Comparison of ENCODE assay signal across 8 cellular contexts in genomic region chr22:30324008-30324730, GRCh38. TPM values are rescaled to one million over a fixed set of nuclear protein-coding genes. Genes with fewer than 3 reads are reported as not detected.
A peak's percentile ranks its signal among the peaks of the same experiment; 100 is the strongest.
DNase-seq lines count a peak whose midpoint lies in the region; ATAC-seq, FAIRE-seq and TF ChIP-seq lines count a peak whose summit lies in the region.

No MANE protein-coding gene starts in this region.

- no peak overlapping the region for H3K9ac ChIP-seq in HCT116 (ENCODE audit: low read length)
- H3K9ac ChIP-seq in astrocyte (ENCODE audit: low read length): peak overlapping the region; percentile 95

- BruUV-seq in HCT116 (replicated peaks; lab: Mats Ljungman, UMichigan): TSS peak; percentile 24

- 44 to 52% methylated on average over 8 of the region's 8 CpGs for WGBS in pancreas, 2 donors

- no peak overlapping the region for H3K27ac ChIP-seq in ACC112 (ENCODE audit: low read depth, low read length)
- no peak overlapping the region for H3K27ac ChIP-seq in HCT116 (ENCODE audit: low read depth, low read length)
- H3K27ac ChIP-seq in astrocyte (ENCODE audit: low read depth, low read length): peak overlapping the region; percentile 66
- no peak overlapping the region for H3K27ac ChIP-seq in pancreas

- no peak for TF ChIP-seq RAD21 in HCT116 (IDR thresholded peaks at IDR 0.05; ENCODE audit: low read depth)

- H3K4me1 ChIP-seq in ACC112 (ENCODE audit: control insufficient read depth, insufficient read depth, low read length, unreplicated experiment) (peaks cover 16% of the 10 kb centered on the region), HCT116 (ENCODE audit: control insufficient read depth in 1 of 2, insufficient read depth in 2 of 2, low read length in 2 of 2) (peaks cover 26 to 39% of the 10 kb centered on the region in 2 experiments), astrocyte (ENCODE audit: insufficient read depth, low read length) (peaks cover 30% of the 10 kb centered on the region), pancreas (peaks cover 0 to 31% (median 18%) of the 10 kb centered on the region in 3 donors)

- H3K4me1 Mint-ChIP-seq in astrocyte (ENCODE audit: low read depth, unreplicated experiment): peaks cover 28% of the 10 kb centered on the region

- H4K20me1 ChIP-seq in HCT116 (ENCODE audit: insufficient read depth) (no peaks in the 10 kb centered on the region), astrocyte (ENCODE audit: insufficient read depth, low read length) (peaks cover 71% of the 10 kb centered on the region)

- H3K9me3 ChIP-seq in HCT116 (ENCODE audit: control insufficient read depth in 1 of 2, insufficient read depth in 1 of 2, low read depth in 1 of 2, low read length in 2 of 2) (no peaks in the 10 kb centered on the region), astrocyte (ENCODE audit: insufficient read depth, low read depth, low read length) (no peaks in the 10 kb centered on the region), pancreas (no peaks in the 10 kb centered on the region)

- no peak for FAIRE-seq in astrocyte (lab: Jason Lieb, UNC)
- no peak for FAIRE-seq in pancreas (lab: Jason Lieb, UNC)

- POLR2A ChIA-PET in HCT116 (lab: Charles Lee): interaction anchor here (1.5 kb wide), 1 partner anchor 36 kb away, joined by 6 read pairs; the partner anchor contains the start of gene CASTOR1

- ATAC-seq in HCT116 (no peak), pancreas (no peak)

- H3K4me3 Mint-ChIP-seq in astrocyte (ENCODE audit: unreplicated experiment): peak overlapping the region; percentile 92

- peak overlapping the region; percentile 91 for H3K27ac Mint-ChIP-seq in astrocyte (ENCODE audit: unreplicated experiment)

- no peak for TF ChIP-seq CTCF in HCT116 (IDR thresholded peaks at IDR 0.05 in 2 of 3, conservative IDR thresholded peaks at IDR 0.05 in 1 of 3; ENCODE audit: borderline replicate concordance in 1 of 3, insufficient read depth in 1 of 3, low read depth in 2 of 3, low read length in 2 of 3)
- TF ChIP-seq CTCF in astrocyte (IDR thresholded peaks at IDR 0.05; ENCODE audit: insufficient read depth, low read depth, low read length): no peak
- TF ChIP-seq CTCF in pancreas (IDR thresholded peaks at IDR 0.05): no peak

- TF ChIP-seq POLR2A in HCT116 (IDR thresholded peaks at IDR 0.05; ENCODE audit: borderline replicate concordance, extremely low read depth, insufficient read depth, insufficient read length): no peak

- DNase-seq in HCT116 (ENCODE audit: low read depth, low spot score) (no peak), astrocyte (ENCODE audit: low read depth) (peak; percentile 70), myocyte (ENCODE audit: low read depth) (peak; percentile 87), hypothalamus (lab: John Stamatoyannopoulos, UW) (no peak), amniotic stem cell (lab: John Stamatoyannopoulos, UW) (no peak), NOMO-1 treated with dmso at 0.1 percent for 144 hours (lab: John Stamatoyannopoulos, UW; ENCODE audit: unreplicated experiment) (no peak), pancreas (no peak)

- H3K36me3 Mint-ChIP-seq in astrocyte (ENCODE audit: low read depth, unreplicated experiment): peaks cover 16% of the 10 kb centered on the region

- RAD21 ChIA-PET in HCT116 (lab: Charles Lee; ENCODE audit: low non-redundant PET in 1 of 2, low total read pairs in 2 of 2, uncharacterized antibody in 2 of 2, unreplicated experiment in 2 of 2): no interaction called here

- H3K27me3 ChIP-seq in ACC112 (ENCODE audit: insufficient read depth, low read length) (no peaks in the 10 kb centered on the region), HCT116 (ENCODE audit: insufficient read depth, low read length) (no peaks in the 10 kb centered on the region), astrocyte (ENCODE audit: insufficient read depth, low read length) (no peaks in the 10 kb centered on the region), pancreas (no peaks in the 10 kb centered on the region)

- H3K9me2 ChIP-seq in HCT116 (ENCODE audit: insufficient read depth): no peaks in the 10 kb centered on the region

- no peaks in the 10 kb centered on the region for H3K9me3 Mint-ChIP-seq in astrocyte (ENCODE audit: unreplicated experiment)

- peak overlapping the region; percentile 89 for H3K4me3 ChIP-seq in ACC112 (ENCODE audit: low read depth, low read length)
- H3K4me3 ChIP-seq in HCT116 (replicated peaks in 1 of 2; ENCODE audit: low read depth in 1 of 2, low read length in 2 of 2): no peak overlapping the region
- peak overlapping the region; percentile 77 for H3K4me3 ChIP-seq in astrocyte (ENCODE audit: insufficient read depth, low read depth, low read length)
- H3K4me3 ChIP-seq in pancreas: peak overlapping the region in 2 of 4 donors; percentile 89 to 95

- intact Hi-C loops in HCT116 (cut with micrococcal nuclease) (no loop called here), pancreas (cut with DNase I) (no loop called here)

- no peaks in the 10 kb centered on the region for H3K27me3 Mint-ChIP-seq in astrocyte (ENCODE audit: low read depth, unreplicated experiment)

- H2AFZ ChIP-seq in ACC112 (ENCODE audit: low read length, unreplicated experiment) (no peak overlapping the region), HCT116 (ENCODE audit: low read depth, low read length, poor library complexity, severe bottlenecking) (no peak overlapping the region), astrocyte (ENCODE audit: low read depth, low read length) (no peak overlapping the region)

- H3K36me3 ChIP-seq in ACC112 (ENCODE audit: insufficient read depth, low read length): no peaks in the 10 kb centered on the region
- H3K36me3 ChIP-seq in HCT116 (ENCODE audit: control insufficient read depth in 1 of 2, insufficient read depth in 2 of 2, low read length in 2 of 2): no peaks in the 10 kb centered on the region
- H3K36me3 ChIP-seq in astrocyte (ENCODE audit: insufficient read depth, low read length): peaks cover 7% of the 10 kb centered on the region
- no peaks in the 10 kb centered on the region for H3K36me3 ChIP-seq in pancreas

- H3K4me2 ChIP-seq in HCT116 (ENCODE audit: low read length): no peak overlapping the region
- peak overlapping the region; percentile 99 for H3K4me2 ChIP-seq in astrocyte (ENCODE audit: low read length)

- CTCF ChIA-PET in HCT116 (lab: Charles Lee): interaction anchor here (6.4 kb wide), 1 partner anchor 35 kb away, joined by 81 read pairs; the partner anchor contains the start of gene CASTOR1

- H3K79me2 ChIP-seq in ACC112 (ENCODE audit: control insufficient read depth, insufficient read depth, low read length, unreplicated experiment): peaks cover 25% of the 10 kb centered on the region
- peaks cover 4% of the 10 kb centered on the region; the same call in 1 of the 2 replicates for H3K79me2 ChIP-seq in HCT116 (ENCODE audit: insufficient read depth, low read length)
- H3K79me2 ChIP-seq in astrocyte (ENCODE audit: insufficient read depth, low read length): peaks cover 72% of the 10 kb centered on the region

TF ChIP-seq in HCT116, 20 proteins besides CTCF, POLR2A, EP300 and RAD21 (continues in another document):
- TF ChIP-seq CEBPB (IDR thresholded peaks at IDR 0.05; ENCODE audit: low read depth) (no peak), EZH2 (IDR thresholded peaks at IDR 0.05) (no peak)
- TF ChIP-seq, protein P1, sequence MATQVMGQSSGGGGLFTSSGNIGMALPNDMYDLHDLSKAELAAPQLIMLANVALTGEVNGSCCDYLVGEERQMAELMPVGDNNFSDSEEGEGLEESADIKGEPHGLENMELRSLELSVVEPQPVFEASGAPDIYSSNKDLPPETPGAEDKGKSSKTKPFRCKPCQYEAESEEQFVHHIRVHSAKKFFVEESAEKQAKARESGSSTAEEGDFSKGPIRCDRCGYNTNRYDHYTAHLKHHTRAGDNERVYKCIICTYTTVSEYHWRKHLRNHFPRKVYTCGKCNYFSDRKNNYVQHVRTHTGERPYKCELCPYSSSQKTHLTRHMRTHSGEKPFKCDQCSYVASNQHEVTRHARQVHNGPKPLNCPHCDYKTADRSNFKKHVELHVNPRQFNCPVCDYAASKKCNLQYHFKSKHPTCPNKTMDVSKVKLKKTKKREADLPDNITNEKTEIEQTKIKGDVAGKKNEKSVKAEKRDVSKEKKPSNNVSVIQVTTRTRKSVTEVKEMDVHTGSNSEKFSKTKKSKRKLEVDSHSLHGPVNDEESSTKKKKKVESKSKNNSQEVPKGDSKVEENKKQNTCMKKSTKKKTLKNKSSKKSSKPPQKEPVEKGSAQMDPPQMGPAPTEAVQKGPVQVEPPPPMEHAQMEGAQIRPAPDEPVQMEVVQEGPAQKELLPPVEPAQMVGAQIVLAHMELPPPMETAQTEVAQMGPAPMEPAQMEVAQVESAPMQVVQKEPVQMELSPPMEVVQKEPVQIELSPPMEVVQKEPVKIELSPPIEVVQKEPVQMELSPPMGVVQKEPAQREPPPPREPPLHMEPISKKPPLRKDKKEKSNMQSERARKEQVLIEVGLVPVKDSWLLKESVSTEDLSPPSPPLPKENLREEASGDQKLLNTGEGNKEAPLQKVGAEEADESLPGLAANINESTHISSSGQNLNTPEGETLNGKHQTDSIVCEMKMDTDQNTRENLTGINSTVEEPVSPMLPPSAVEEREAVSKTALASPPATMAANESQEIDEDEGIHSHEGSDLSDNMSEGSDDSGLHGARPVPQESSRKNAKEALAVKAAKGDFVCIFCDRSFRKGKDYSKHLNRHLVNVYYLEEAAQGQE (IDR thresholded peaks at IDR 0.05; ENCODE audit: low read depth): no peak

RNA-seq across cellular contexts. Expression of gene TBC1D10A, which starts 2.6 kb away (rescaled TPM):
- total RNA-seq in HCT116 (2021; ENCODE audit: unreplicated experiment) (18.6 TPM), astrocyte (32.7 and 33.3 TPM in 2 replicates), myocyte (18.1 and 19.8 TPM in 2 replicates), pancreas (10 to 100 TPM in 1 of 6 donors, 1 to 10 TPM in 5; 4.0 to 14.1 (median 7.4) TPM)
- polyA plus RNA-seq in HCT116 (2012): 20.1 and 20.7 TPM in 2 replicates
- polyA plus RNA-seq in myocyte (2012): 44.3 TPM
- 10 to 100 TPM; 12.4 to 19.4 TPM for polyA plus RNA-seq in pancreas

RNA-seq across cellular contexts. Expression of gene SF3A1, which starts 32.5 kb away (rescaled TPM):
- total RNA-seq in HCT116 (2021; ENCODE audit: unreplicated experiment): 230 TPM
- polyA plus RNA-seq in HCT116 (2012): 130 and 179 TPM in 2 replicates
- 134 and 139 TPM in 2 replicates for total RNA-seq in astrocyte
- 39.8 and 50.2 TPM in 2 replicates for total RNA-seq in myocyte
- 72.8 TPM for polyA plus RNA-seq in myocyte (2012)
- total RNA-seq in pancreas: 100 to 1,000 TPM in 1 of 6 donors, 10 to 100 TPM in 5; 77.2 to 102 (median 95.4) TPM
- polyA plus RNA-seq in pancreas: 10 to 100 TPM; 19.2 to 21.6 TPM

RNA-seq across cellular contexts. Expression of gene CCDC157, which starts 32.6 kb away (rescaled TPM):
- 2.1 TPM for total RNA-seq in HCT116 (2021; ENCODE audit: unreplicated experiment)
- polyA plus RNA-seq in HCT116 (2012): 2.1 and 3.1 TPM in 2 replicates
- total RNA-seq in astrocyte: 2.9 and 3.2 TPM in 2 replicates
- total RNA-seq in myocyte: 2.6 and 3.4 TPM in 2 replicates
- polyA plus RNA-seq in myocyte (2012): 3.0 TPM
- total RNA-seq in pancreas: 1 to 10 TPM; 1.1 to 2.6 (median 1.2) TPM
- 1 to 10 TPM; 5.3 to 8.2 TPM for polyA plus RNA-seq in pancreas

RNA-seq across cellular contexts. Expression of gene CASTOR1, which starts 34.9 kb away (rescaled TPM):
- total RNA-seq in HCT116 (2021; ENCODE audit: unreplicated experiment) (6.5 TPM), astrocyte (15.2 and 16.2 TPM in 2 replicates), myocyte (11.3 and 13.3 TPM in 2 replicates), pancreas (1 to 10 TPM; 1.8 to 7.3 (median 3.8) TPM)
- polyA plus RNA-seq in HCT116 (2012): 5.2 and 5.6 TPM in 2 replicates
- 30.2 TPM for polyA plus RNA-seq in myocyte (2012)
- polyA plus RNA-seq in pancreas: 1 to 10 TPM; 7.3 to 8.3 TPM

RNA-seq across cellular contexts. Expression of gene OSM, which starts 57.5 kb away (rescaled TPM):
- total RNA-seq in HCT116 (2021; ENCODE audit: unreplicated experiment): not detected
- polyA plus RNA-seq in HCT116 (2012): 0.04 and 0.05 TPM in 2 replicates
- total RNA-seq in astrocyte: not detected in 2 replicates
- not detected in 2 replicates for total RNA-seq in myocyte
- 0.08 TPM for polyA plus RNA-seq in myocyte (2012)
- total RNA-seq in pancreas: 1 to 10 TPM in 2 of 6 donors, under 1 TPM in 3, not detected in 1; 0.13 to 1.5 (median 0.38) TPM
- under 1 TPM; 0.23 to 0.26 TPM for polyA plus RNA-seq in pancreas

Comparison
In these comparisons a context has a peak if more than half of its experiments do, and no peak if none do; other contexts are left out.
1. H3K4me3 ChIP-seq: peak in ACC112 (single experiment) and astrocyte (single experiment); none in HCT116 (0 of 2).
2. DNase-seq: peak in astrocyte (single experiment) and myocyte (single experiment); none in HCT116 (single experiment), hypothalamus (0 of 51), amniotic stem cell (single experiment), NOMO-1 treated with dmso at 0.1 percent for 144 hours (single experiment) and pancreas (0 of 6).